ENCODE assay signal across 13 cellular contexts in genomic region chr5:135993894-135994514, GRCh38. TPM values are rescaled to one million over a fixed set of nuclear protein-coding genes. Genes with fewer than 3 reads are reported as not detected.
DNase-seq lines count a peak whose midpoint lies in the region; ATAC-seq, FAIRE-seq and TF ChIP-seq lines count a peak whose summit lies in the region.
"Had no signal": no experiment of that assay in that cellular context is flagged by ENCODE, and none has a peak within 500 bp of the region (broad histone marks: within the 10 kb centered on the region; RNA-seq: fewer than 3 reads in every experiment).

No MANE protein-coding gene starts in this region.

- H3K4me1 ChIP-seq in right atrium auricular region (peaks cover 0 to 14% of the 10 kb centered on the region in 2 donors), stomach smooth muscle (ENCODE audit: control insufficient read depth, insufficient read depth, low read length) (peaks cover 37% of the 10 kb centered on the region)
- H3K4me1 ChIP-seq: parathyroid adenoma had no signal

- CTCF ChIA-PET in CD4-positive, alpha-beta T cell (lab: Charles Lee), result no interaction called here

- no peaks in the 10 kb centered on the region for H3K27me3 ChIP-seq in right atrium auricular region
- no peaks in the 10 kb centered on the region for H3K27me3 ChIP-seq in stomach smooth muscle (ENCODE audit: control insufficient read depth in 1 of 2, insufficient read depth in 2 of 2, low read length in 2 of 2)
- no peaks in the 10 kb centered on the region for H3K27me3 ChIP-seq in CD4-positive, alpha-beta T cell (ENCODE audit: control insufficient read depth, insufficient read depth, low read length)

- H3K27ac Mint-ChIP-seq in CD4-positive, alpha-beta T cell, result no peak overlapping the region

- DNase-seq in HFF-Myc (ENCODE audit: extremely low read depth, low read depth), result peak; percentile 91
- DNase-seq in astrocyte of the hippocampus (ENCODE audit: low read depth, low spot score), result peak; percentile 67
- DNase-seq in right atrium auricular region (ENCODE audit: low spot score), result no peak
- DNase-seq in mesenteric fat pad (ENCODE audit: low spot score), result no peak
- no peak for DNase-seq in GM19239 (ENCODE audit: insufficient read length, low spot score)
- DNase-seq in CD4-positive, alpha-beta T cell, result no peak
- DNase-seq: GDM1, NCI-H524, T-helper 9 cell had no signal

- POLR2A ChIA-PET in CD4-positive, alpha-beta T cell (lab: Charles Lee), result no interaction called here

- H3K9me3 ChIP-seq in right atrium auricular region (no peaks in the 10 kb centered on the region), stomach smooth muscle (ENCODE audit: control insufficient read depth in 2 of 2, low read length in 2 of 2) (no peaks in the 10 kb centered on the region)
- no peaks in the 10 kb centered on the region for H3K9me3 ChIP-seq in CD4-positive, alpha-beta T cell (ENCODE audit: control insufficient read depth, low read length)

- H3K4me3 Mint-ChIP-seq in CD4-positive, alpha-beta T cell, result no peak overlapping the region
- H3K4me3 Mint-ChIP-seq: central memory CD8-positive, alpha-beta T cell had no signal

- no peaks in the 10 kb centered on the region for H3K4me1 Mint-ChIP-seq in CD4-positive, alpha-beta T cell (ENCODE audit: low read depth)
- H3K4me1 Mint-ChIP-seq: central memory CD8-positive, alpha-beta T cell had no signal

- peak overlapping the region in 1 of 2 donors; percentile 41 for H3K9ac ChIP-seq in stomach smooth muscle (ENCODE audit: low read length in 2 of 2)
- H3K9ac ChIP-seq: parathyroid adenoma had no signal

- FAIRE-seq in GM19239 (lab: Jason Lieb, UNC), result no peak

- H3K36me3 Mint-ChIP-seq in CD4-positive, alpha-beta T cell (ENCODE audit: low read depth), result no peaks in the 10 kb centered on the region

- no peaks in the 10 kb centered on the region for H3K9me3 Mint-ChIP-seq in CD4-positive, alpha-beta T cell
- H3K9me3 Mint-ChIP-seq: central memory CD8-positive, alpha-beta T cell had no signal

- TF ChIP-seq CTCF in HFF-Myc (IDR thresholded peaks at IDR 0.05; ENCODE audit: low read depth, low read length, missing control alignments), result no peak
- no peak for TF ChIP-seq CTCF in right atrium auricular region (IDR thresholded peaks at IDR 0.05)
- TF ChIP-seq CTCF in CD4-positive, alpha-beta T cell (IDR thresholded peaks at IDR 0.05), result no peak

- ATAC-seq in HG02852 (IDR thresholded peaks at IDR 0.05; ENCODE audit: unreplicated experiment), result no peak
- ATAC-seq in CD4-positive, alpha-beta T cell (ENCODE audit: poor library complexity), result no peak

- H3K27me3 Mint-ChIP-seq in CD4-positive, alpha-beta T cell, result peaks cover 35% of the 10 kb centered on the region

- intact Hi-C loops in CD4-positive, alpha-beta T cell (cut with DNase I, micrococcal nuclease), result no loop called here

- H3K27ac ChIP-seq in right atrium auricular region (peak overlapping the region; percentile 22 to 54), stomach smooth muscle (ENCODE audit: low read length) (peak overlapping the region; percentile 50)
- H3K27ac ChIP-seq in CD4-positive, alpha-beta T cell (ENCODE audit: low read depth, low read length), result no peak overlapping the region
- H3K27ac ChIP-seq: parathyroid adenoma had no signal

- H3K36me3 ChIP-seq in right atrium auricular region (no peaks in the 10 kb centered on the region), stomach smooth muscle (ENCODE audit: control insufficient read depth in 2 of 2, insufficient read depth in 2 of 2, low read length in 2 of 2) (no peaks in the 10 kb centered on the region)

- H3K4me3 ChIP-seq in HFF-Myc (replicated peaks; ENCODE audit: low read depth, low read length) (no peak overlapping the region), right atrium auricular region (no peak overlapping the region), stomach smooth muscle (ENCODE audit: low read length in 2 of 2) (no peak overlapping the region)

RNA-seq across cellular contexts. Expression of gene TGFBI, which starts 34.8 kb away (rescaled TPM):
- 10 to 100 TPM; 30.4 to 65.0 TPM for total RNA-seq in right atrium auricular region
- 254 TPM for total RNA-seq in mesenteric fat pad
- 1 to 10 TPM; 4.8 to 5.9 TPM for total RNA-seq in CD4-positive, alpha-beta T cell

RNA-seq across cellular contexts. Expression of gene LECT2, which starts 39.2 kb away (rescaled TPM):
- total RNA-seq in right atrium auricular region (not detected), mesenteric fat pad (not detected)
- total RNA-seq in CD4-positive, alpha-beta T cell, result not detected

Comparison
In these comparisons a context has a peak if more than half of its experiments do, and no peak if none do; other contexts are left out.
1. DNase-seq: peak in HFF-Myc (single experiment) and astrocyte of the hippocampus (single experiment); none in right atrium auricular region (single experiment), mesenteric fat pad (single experiment), GM19239 (single experiment) and CD4-positive, alpha-beta T cell (0 of 10).
2. RNA of gene TGFBI, which starts 34.8 kb away (total RNA-seq): 254 TPM in mesenteric fat pad (single experiment) and 30.4 to 65.0 TPM in right atrium auricular region; 4.8 to 5.9 TPM in CD4-positive, alpha-beta T cell; every median in the first group is over 4 times any median in the second.